Comparison of ENCODE assay signal across 17 cellular contexts in genomic region chr20:31837896-31838397, GRCh38. TPM values are rescaled to one million over a fixed set of nuclear protein-coding genes. Genes with fewer than 3 reads are reported as not detected.
DNase-seq lines count a peak whose midpoint lies in the region; ATAC-seq and TF ChIP-seq lines count a peak whose summit lies in the region.
"Had no signal": no experiment of that assay in that cellular context is flagged by ENCODE, and none has a peak within 500 bp of the region (broad histone marks: within the 10 kb centered on the region; RNA-seq: fewer than 3 reads in every experiment).

No MANE protein-coding gene starts in this region.

- H3K36me3 ChIP-seq in heart right ventricle (no peaks in the 10 kb centered on the region), SJSA1 (no peaks in the 10 kb centered on the region), smooth muscle cell (ENCODE audit: low read depth) (no peaks in the 10 kb centered on the region)
- H3K36me3 ChIP-seq: upper lobe of right lung had no signal

- H3K27ac ChIP-seq in heart right ventricle = peak overlapping the region in 8 of 10 donors; percentile 44 to 91 (median 70)
- H3K27ac ChIP-seq in SJSA1 = peak overlapping the region; percentile 10
- H3K27ac ChIP-seq in smooth muscle cell (ENCODE audit: low read depth) = peak overlapping the region; percentile 18
- H3K27ac ChIP-seq: SK-N-MC, upper lobe of right lung had no signal

- H3K9me3 ChIP-seq in heart right ventricle (no peaks in the 10 kb centered on the region), SJSA1 (replicated peaks) (no peaks in the 10 kb centered on the region), smooth muscle cell (replicated peaks; ENCODE audit: low read depth) (no peaks in the 10 kb centered on the region)
- H3K9me3 ChIP-seq: upper lobe of right lung had no signal

- peaks cover 0 to 9% (median 0%) of the 10 kb centered on the region in 7 donors for H3K27me3 ChIP-seq in heart right ventricle
- no peaks in the 10 kb centered on the region for H3K27me3 ChIP-seq in SJSA1 (replicated peaks)
- H3K27me3 ChIP-seq in smooth muscle cell (ENCODE audit: low read depth) = no peaks in the 10 kb centered on the region
- H3K27me3 ChIP-seq: upper lobe of right lung had no signal

- H3K4me2 ChIP-seq in smooth muscle cell = peak overlapping the region; percentile 37

- H3K79me2 ChIP-seq in smooth muscle cell (ENCODE audit: low read depth) = no peaks in the 10 kb centered on the region

- no peak overlapping the region for H2AFZ ChIP-seq in smooth muscle cell (ENCODE audit: low read depth)

- H3F3A ChIP-seq in smooth muscle cell (ENCODE audit: low read depth) = peaks cover 32% of the 10 kb centered on the region

- WGBS in heart right ventricle, 2 donors = 48 to 58% methylated on average over 3 of the region's 3 CpGs
- 22% methylated on average over 3 of the region's 3 CpGs for WGBS in smooth muscle cell (ENCODE audit: low lambda C conversion rate)

- H3K9ac ChIP-seq in smooth muscle cell (ENCODE audit: low read depth) = no peak overlapping the region

- peaks cover 22 to 94% (median 59%) of the 10 kb centered on the region in 9 donors for H3K4me1 ChIP-seq in heart right ventricle
- peaks cover 100% of the 10 kb centered on the region for H3K4me1 ChIP-seq in SJSA1 (replicated peaks)
- peaks cover 35% of the 10 kb centered on the region for H3K4me1 ChIP-seq in smooth muscle cell (ENCODE audit: low read depth)

- H3K4me3 ChIP-seq in heart right ventricle (no peak overlapping the region), SJSA1 (no peak overlapping the region), fibroblast of mammary gland (ENCODE audit: control insufficient read depth, low read depth, low read length) (no peak overlapping the region), smooth muscle cell (no peak overlapping the region)
- H3K4me3 ChIP-seq: SK-N-MC, upper lobe of right lung had no signal

- intact Hi-C loops in heart right ventricle (cut with DNase I) = no loop called here
- intact Hi-C loops in Right ventricle myocardium superior (cut with DNase I) = no loop called here

- TF ChIP-seq CTCF in heart right ventricle (IDR thresholded peaks at IDR 0.05) (no peak), fibroblast of mammary gland (conservative IDR thresholded peaks at IDR 0.05; ENCODE audit: control insufficient read depth, insufficient read depth, low read depth, low read length) (no peak), smooth muscle cell (IDR thresholded peaks at IDR 0.05; ENCODE audit: borderline replicate concordance, insufficient read depth, poor library complexity, severe bottlenecking) (no peak)

- DNase-seq in heart right ventricle (no peak), Right ventricle myocardium superior (no peak), SJSA1 (ENCODE audit: low read depth in 1 of 2, low spot score in 2 of 2) (peak; percentile 65 to 74), fibroblast of mammary gland (ENCODE audit: low read depth) (peak; percentile 53), smooth muscle cell (lab: John Stamatoyannopoulos, UW; ENCODE audit: unreplicated experiment) (no peak), activated T-cell treated with anti-CD3 and anti-CD28 coated beads for 4 hours (no peak)
- DNase-seq: activated CD4-positive, CD25-positive, alpha-beta regulatory T cell treated with anti-CD3 and anti-CD28 coated beads, Interleukin-2, amount 50 U/mL, for 72 hours; naive thymus-derived CD8-positive, alpha-beta T cell; NCI-H1417; NCI-H526 treated with DMSO at 0.1 percent for 48 hours; upper lobe of right lung had no signal

- H4K20me1 ChIP-seq in smooth muscle cell (ENCODE audit: low read depth) = no peaks in the 10 kb centered on the region

- ATAC-seq in heart right ventricle (peak in 3 of 8 donors; percentile 3 to 10 (median 9)), Right ventricle myocardium superior (ENCODE audit: poor library complexity) (no peak), GM21717 (IDR thresholded peaks at IDR 0.05; ENCODE audit: unreplicated experiment) (no peak), GM21576 (IDR thresholded peaks at IDR 0.05; ENCODE audit: unreplicated experiment) (no peak)
- ATAC-seq: esophagus mucosa; naive thymus-derived CD8-positive, alpha-beta T cell; upper lobe of right lung had no signal

RNA-seq across cellular contexts. Expression of gene FOXS1, which starts 7.5 kb away (rescaled TPM):
- total RNA-seq in heart right ventricle (1 to 10 TPM; 1.4 to 6.5 (median 2.5) TPM), Right ventricle myocardium superior (0.62 TPM), smooth muscle cell (0.09 and 2.6 TPM in 2 replicates)
- polyA plus RNA-seq in heart right ventricle (1 to 10 TPM; 6.0 to 7.5 TPM), smooth muscle cell (2.1 and 3.3 TPM in 2 replicates)
- 0.25 and 1.5 TPM in 2 replicates for total RNA-seq in SJSA1 (2014; rRNA removed; shearing (Covaris generic))
- total RNA-seq: A673; bronchial epithelial cell; naive thymus-derived CD8-positive, alpha-beta T cell had no signal
- polyA plus RNA-seq: naive thymus-derived CD8-positive, alpha-beta T cell had no signal

RNA-seq across cellular contexts. Expression of gene MYLK2, which starts 18.8 kb away (rescaled TPM):
- total RNA-seq in heart right ventricle (1 to 10 TPM in 1 of 10 donors, under 1 TPM in 8, not detected in 1; 0.06 to 2.1 (median 0.28) TPM), Right ventricle myocardium superior (0.19 TPM), smooth muscle cell (0.09 and 0.54 TPM in 2 replicates)
- polyA plus RNA-seq in heart right ventricle (under 1 TPM in 1 of 2 donors, not detected in 1; 0.16 TPM), smooth muscle cell (0.22 TPM in 1 of 2 replicates, not detected in the other)
- total RNA-seq in SJSA1 (2014; rRNA removed; shearing (Covaris generic)) = 0.82 and 1.0 TPM in 2 replicates
- total RNA-seq: bronchial epithelial cell; naive thymus-derived CD8-positive, alpha-beta T cell; upper lobe of right lung had no signal
- polyA plus RNA-seq: naive thymus-derived CD8-positive, alpha-beta T cell had no signal

RNA-seq across cellular contexts. Expression of gene DUSP15, which starts 32.4 kb away (rescaled TPM):
- 1 to 10 TPM; 1.7 to 7.2 (median 5.0) TPM for total RNA-seq in heart right ventricle
- 1 to 10 TPM in 1 of 2 donors, under 1 TPM in 1; 0.90 to 6.0 TPM for polyA plus RNA-seq in heart right ventricle
- 2.5 TPM for total RNA-seq in Right ventricle myocardium superior
- total RNA-seq in SJSA1 (2014; rRNA removed; shearing (Covaris generic)) = 1.5 and 3.4 TPM in 2 replicates
- 10.2 and 13.6 TPM in 2 replicates for total RNA-seq in smooth muscle cell
- polyA plus RNA-seq in smooth muscle cell = 3.7 and 6.2 TPM in 2 replicates
- total RNA-seq: A673; bronchial epithelial cell; naive thymus-derived CD8-positive, alpha-beta T cell had no signal
- polyA plus RNA-seq: naive thymus-derived CD8-positive, alpha-beta T cell had no signal

RNA-seq across cellular contexts. Expression of gene TTLL9, which starts 32.5 kb away (rescaled TPM):
- under 1 TPM in 1 of 10 donors, not detected in 9; 0.15 TPM for total RNA-seq in heart right ventricle
- polyA plus RNA-seq in heart right ventricle = under 1 TPM; 0.03 to 0.07 TPM
- total RNA-seq in Right ventricle myocardium superior = not detected
- total RNA-seq in SJSA1 (2014; rRNA removed; shearing (Covaris generic)) = not detected in 2 replicates
- total RNA-seq in smooth muscle cell = not detected in 2 replicates
- polyA plus RNA-seq in smooth muscle cell = 0.13 and 0.18 TPM in 2 replicates
- total RNA-seq: A673; bronchial epithelial cell; naive thymus-derived CD8-positive, alpha-beta T cell had no signal
- polyA plus RNA-seq: naive thymus-derived CD8-positive, alpha-beta T cell had no signal

Comparison
In these comparisons a context has a peak if more than half of its experiments do, and no peak if none do; other contexts are left out.
1. DNase-seq: peak in SJSA1 (2 of 2) and fibroblast of mammary gland (single experiment); none in heart right ventricle (0 of 2), Right ventricle myocardium superior (single experiment), smooth muscle cell (single experiment) and activated T-cell treated with anti-CD3 and anti-CD28 coated beads for 4 hours (single experiment).
2. H3K27ac ChIP-seq: peak in every context shown above with its lines; median percentile 70 in heart right ventricle; 18 in smooth muscle cell; 10 in SJSA1.